1 cellular context compared by ENCODE assay signal in genomic region chr13:84455143-84455905, GRCh38.
TF ChIP-seq lines count a peak whose summit lies in the region.

No MANE protein-coding gene starts in this region.

TF ChIP-seq in HepG2, 621 proteins besides CTCF, POLR2A, EP300 and RAD21 (continued from another document):
- TF ChIP-seq ZNF800 (CRISPR knock-in tag; IDR thresholded peaks at IDR 0.05), result no peak
- no peak for TF ChIP-seq BRF2 (CRISPR knock-in tag; IDR thresholded peaks at IDR 0.05)
- no peak for TF ChIP-seq HOXA3 (CRISPR knock-in tag; IDR thresholded peaks at IDR 0.05)
- TF ChIP-seq ZNF34 (CRISPR knock-in tag; IDR thresholded peaks at IDR 0.05; ENCODE audit: borderline replicate concordance), result no peak
- no peak for TF ChIP-seq DNMT3B (CRISPR knock-in tag; conservative IDR thresholded peaks at IDR 0.05)
- no peak for TF ChIP-seq HDAC6 (IDR thresholded peaks at IDR 0.05; ENCODE audit: low read depth, low read length)
- TF ChIP-seq HNRNPH1 (optimal IDR thresholded peaks at IDR 0.05; ENCODE audit: low read depth, low read length), result no peak
- TF ChIP-seq KDM1A (CRISPR knock-in tag; IDR thresholded peaks at IDR 0.05), result no peak
- no peak for TF ChIP-seq HNF4A (CRISPR knock-in tag; IDR thresholded peaks at IDR 0.05)
- TF ChIP-seq ZNF317 (CRISPR knock-in tag; IDR thresholded peaks at IDR 0.05), result no peak
- TF ChIP-seq ZNF737 (CRISPR knock-in tag; IDR thresholded peaks at IDR 0.05; ENCODE audit: borderline replicate concordance), result no peak
- TF ChIP-seq ZNF432 (CRISPR knock-in tag; IDR thresholded peaks at IDR 0.05; ENCODE audit: borderline replicate concordance), result no peak
